ENCODE assay signal across 12 cellular contexts in the genomic region with DNA sequence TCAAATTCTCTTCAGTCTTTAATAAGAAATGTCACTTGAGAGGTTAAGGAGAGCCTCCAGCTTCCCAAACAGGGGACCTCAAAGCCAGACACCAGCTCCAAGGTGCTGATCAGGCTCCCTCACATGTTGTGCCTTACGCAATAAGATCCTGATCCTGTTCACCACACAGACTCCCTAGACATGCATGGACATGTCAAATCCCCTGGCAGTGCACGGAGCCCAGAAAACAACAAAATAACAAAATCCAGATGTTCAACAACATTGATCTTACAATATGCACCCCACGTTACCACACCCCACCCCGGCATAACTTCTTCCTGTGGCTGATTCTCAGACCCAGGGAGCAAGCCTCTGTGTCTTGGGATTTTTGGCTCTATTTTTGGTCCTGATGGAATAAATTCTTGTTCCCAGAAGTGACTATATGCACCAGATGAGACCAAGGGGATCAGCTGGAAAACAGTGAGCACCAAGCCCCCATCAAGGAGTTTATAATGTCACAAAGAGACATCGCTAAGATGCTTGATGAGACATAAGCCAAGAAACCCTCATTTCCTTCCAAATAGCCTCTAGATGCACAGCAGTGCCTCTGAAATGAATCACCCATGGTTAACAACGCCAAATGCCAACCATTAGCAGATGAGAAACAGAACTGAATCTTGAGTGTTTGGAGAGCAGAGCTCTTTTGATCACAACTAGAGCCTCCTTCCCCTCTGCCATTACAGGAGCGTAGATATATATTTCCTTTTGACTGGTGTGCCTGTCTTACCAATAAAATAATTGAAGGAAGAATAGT.
DNase-seq lines count a peak whose midpoint lies in the region; ATAC-seq and TF ChIP-seq lines count a peak whose summit lies in the region.
"Had no signal": no experiment of that assay in that cellular context is flagged by ENCODE, and none has a peak within 500 bp of the region (broad histone marks: within the 10 kb centered on the region; RNA-seq: fewer than 3 reads in every experiment).

No MANE protein-coding gene starts in this region.

- H3K27me3 ChIP-seq in adipocyte (replicated peaks; ENCODE audit: control insufficient read depth, insufficient read depth, low read length) = no peaks in the 10 kb centered on the region
- H3K27me3 ChIP-seq in endodermal cell (ENCODE audit: control insufficient read depth, insufficient read depth, low read length, poor library complexity, severe bottlenecking) = peaks cover 2% of the 10 kb centered on the region
- H3K27me3 ChIP-seq: neutrophil, SJSA1 had no signal

- no peaks in the 10 kb centered on the region for H3K4me1 Mint-ChIP-seq in endodermal cell

- no peak for TF ChIP-seq CTCF in endodermal cell (conservative IDR thresholded peaks at IDR 0.05)

- H3K9ac ChIP-seq in adipocyte (ENCODE audit: low read length) (peak overlapping the region; percentile 41), endodermal cell (ENCODE audit: extremely low read depth, low read length, poor library complexity, severe bottlenecking) (no peak overlapping the region)

- ATAC-seq in HG03442 (IDR thresholded peaks at IDR 0.05; ENCODE audit: unreplicated experiment) = peak; percentile 39
- no peak for ATAC-seq in HG02981 (IDR thresholded peaks at IDR 0.05; ENCODE audit: unreplicated experiment)

- WGBS in endodermal cell (ENCODE audit: insufficient coverage in 1 of 2, insufficient read length in 1 of 2), 2 experiments = 90 to 94% methylated on average over 3 to 7 of the region's 7 CpGs

- H3K36me3 Mint-ChIP-seq in endodermal cell (ENCODE audit: low read depth) = no peaks in the 10 kb centered on the region

- H3K4me3 Mint-ChIP-seq in endodermal cell = no peak overlapping the region

- H3K27ac ChIP-seq in endodermal cell (ENCODE audit: low read depth, low read length) = no peak overlapping the region
- H3K27ac ChIP-seq: neutrophil, SJSA1 had no signal

- H3K9me3 ChIP-seq in adipocyte (ENCODE audit: control insufficient read depth, low read length) (no peaks in the 10 kb centered on the region), endodermal cell (ENCODE audit: control insufficient read depth, low read length) (no peaks in the 10 kb centered on the region)
- H3K9me3 ChIP-seq: neutrophil, SJSA1 had no signal

- H3K4me1 ChIP-seq in adipocyte (ENCODE audit: control insufficient read depth, insufficient read depth, low read length) = peaks cover 25% of the 10 kb centered on the region
- H3K4me1 ChIP-seq in endodermal cell (ENCODE audit: control insufficient read depth, insufficient read depth, low read length) = no peaks in the 10 kb centered on the region
- H3K4me1 ChIP-seq: SJSA1 had no signal

- H3K27me3 Mint-ChIP-seq in endodermal cell (ENCODE audit: insufficient read depth) = peaks cover 16% of the 10 kb centered on the region

- no peak overlapping the region for H3K27ac Mint-ChIP-seq in endodermal cell

- H3K4me3 ChIP-seq in adipocyte (ENCODE audit: low read length) (peak overlapping the region; percentile 26), endodermal cell (ENCODE audit: low read length) (no peak overlapping the region)
- H3K4me3 ChIP-seq: SJSA1 had no signal

- H3K36me3 ChIP-seq in adipocyte (ENCODE audit: control insufficient read depth, insufficient read depth, low read length, severe bottlenecking) (no peaks in the 10 kb centered on the region), endodermal cell (ENCODE audit: control insufficient read depth, insufficient read depth, low read length) (no peaks in the 10 kb centered on the region)
- H3K36me3 ChIP-seq: neutrophil, SJSA1 had no signal

- peak; percentile 91 for DNase-seq in EH (ENCODE audit: low read depth)
- DNase-seq in adipocyte (ENCODE audit: low read depth) = peak; percentile 90
- DNase-seq in kidney tubule cell (ENCODE audit: low spot score) = peak; percentile 12
- DNase-seq in mesenteric fat pad (ENCODE audit: low spot score) = no peak
- no peak for DNase-seq in CD1c-positive myeloid dendritic cell (ENCODE audit: extremely low spot score)
- no peak for DNase-seq in endodermal cell
- DNase-seq: activated CD8-positive, alpha-beta memory T cell treated with anti-CD3 and anti-CD28 coated beads for 24 hours; NCI-H1092 had no signal

- H3K9me3 Mint-ChIP-seq in endodermal cell = peaks cover 4% of the 10 kb centered on the region

Comparison
In these comparisons a context has a peak if more than half of its experiments do, and no peak if none do; other contexts are left out.
1. DNase-seq: peak in EH (single experiment), adipocyte (single experiment) and kidney tubule cell (single experiment); none in mesenteric fat pad (single experiment), CD1c-positive myeloid dendritic cell (single experiment) and endodermal cell (single experiment).